8 cellular contexts compared by ENCODE assay signal in genomic region chr10:73096041-73096451, GRCh38. TPM values are rescaled to one million over a fixed set of nuclear protein-coding genes. Genes with fewer than 3 reads are reported as not detected.
DNase-seq lines count a peak whose midpoint lies in the region; ATAC-seq and TF ChIP-seq lines count a peak whose summit lies in the region.

No MANE protein-coding gene starts in this region.

- H3K4me3 ChIP-seq in endocrine pancreas (ENCODE audit: control insufficient read depth, insufficient read depth, low read length): peak overlapping the region; percentile 88

- H3K9me3 Mint-ChIP-seq in mesothelial cell of epicardium: no peaks in the 10 kb centered on the region

- H3K27me3 Mint-ChIP-seq in mesothelial cell of epicardium (ENCODE audit: low read depth): no peaks in the 10 kb centered on the region

- H3K9ac ChIP-seq in endocrine pancreas (ENCODE audit: control insufficient read depth, insufficient read depth, low read length): peak overlapping the region; percentile 96

- peak overlapping the region; percentile 99 for H3K27ac Mint-ChIP-seq in mesothelial cell of epicardium

- H3K4me1 Mint-ChIP-seq in mesothelial cell of epicardium: peaks cover 35% of the 10 kb centered on the region

- no peaks in the 10 kb centered on the region for H3K36me3 ChIP-seq in endocrine pancreas (ENCODE audit: control insufficient read depth, insufficient read depth, low read length)

- H3K27me3 ChIP-seq in endocrine pancreas (ENCODE audit: control insufficient read depth, insufficient read depth, low read length): no peaks in the 10 kb centered on the region

- peaks cover 5% of the 10 kb centered on the region for H3K36me3 Mint-ChIP-seq in mesothelial cell of epicardium

- ATAC-seq in HG02885 (IDR thresholded peaks at IDR 0.05; ENCODE audit: poor library complexity, unreplicated experiment): peak; percentile 34

- DNase-seq in DMS79 treated with DMSO at 0.1 percent for 48 hours (lab: John Stamatoyannopoulos, UW) (peak; percentile 6), DMS79 (lab: John Stamatoyannopoulos, UW) (no peak), NCI-H774 (lab: John Stamatoyannopoulos, UW) (peak; percentile 33), mesothelial cell of epicardium (ENCODE audit: low spot score in 2 of 2, unreplicated experiment in 2 of 2) (peak; percentile 51 to 75)
- DNase-seq in activated CD8-positive, alpha-beta memory T cell treated with anti-CD3 and anti-CD28 coated beads for 48 hours (ENCODE audit: low read depth in 2 of 3, low spot score in 2 of 3): peak; percentile 38 to 52 (median 48)
- peak; percentile 55 for DNase-seq in stimulated activated CD8-positive, alpha-beta memory T cell treated with anti-CD3 and anti-CD28 coated beads, Interleukin-4, amount 100 ng/mL, for 24 hours (ENCODE audit: low read depth)

- TF ChIP-seq CTCF in mesothelial cell of epicardium (IDR thresholded peaks at IDR 0.05; ENCODE audit: unreplicated experiment): no peak

- H3K9me3 ChIP-seq in endocrine pancreas (ENCODE audit: control insufficient read depth, low read length): no peaks in the 10 kb centered on the region

- H3K4me3 Mint-ChIP-seq in mesothelial cell of epicardium: peak overlapping the region; percentile 98

- H3K4me1 ChIP-seq in endocrine pancreas (ENCODE audit: control insufficient read depth, insufficient read depth, low read length): peaks cover 22% of the 10 kb centered on the region

RNA-seq across cellular contexts. Expression of gene P4HA1, which starts 0.6 kb away (rescaled TPM):
- 103 to 111 TPM (median 105 TPM) in 3 replicates for total RNA-seq in mesothelial cell of epicardium

RNA-seq across cellular contexts. Expression of gene NUDT13, which starts 14.2 kb away (rescaled TPM):
- total RNA-seq in mesothelial cell of epicardium: 3.5 to 4.4 TPM (median 3.7 TPM) in 3 replicates
